Comparison of ENCODE assay signal across 24 cellular contexts in the genomic region with DNA sequence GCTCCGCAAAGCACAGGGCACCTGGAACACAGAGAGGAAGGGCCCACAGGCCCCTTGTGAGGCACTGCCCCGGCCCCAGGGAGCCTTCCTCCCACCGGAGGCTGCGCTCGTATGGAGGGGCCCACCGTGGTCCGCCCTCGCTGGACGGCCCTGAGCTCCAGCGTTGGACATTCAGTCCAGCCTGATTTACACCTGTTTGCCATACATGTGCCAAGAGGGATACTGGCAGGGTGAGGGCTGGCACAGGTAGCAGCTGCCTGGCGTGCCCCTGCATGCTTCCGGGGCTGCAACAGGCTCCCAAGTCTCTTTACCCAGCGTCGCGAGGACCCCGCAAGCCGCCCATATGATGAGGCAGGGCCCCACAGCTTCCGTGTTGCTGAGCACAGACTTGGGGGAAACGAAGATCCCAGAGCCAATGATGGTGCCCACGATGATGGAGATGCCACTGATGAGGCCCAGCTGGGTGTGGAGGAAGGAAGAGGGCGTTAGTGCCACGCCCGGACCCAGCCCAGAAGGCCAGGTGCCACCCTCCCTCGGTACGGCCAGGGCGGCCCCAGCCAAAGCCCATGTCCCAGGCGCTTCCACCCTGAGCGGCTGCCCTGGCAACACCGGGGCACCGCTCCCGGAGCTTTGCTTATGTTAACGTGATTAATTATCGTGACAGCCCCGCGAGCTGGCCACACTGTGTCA. TPM values are rescaled to one million over a fixed set of nuclear protein-coding genes. Genes with fewer than 3 reads are reported as not detected.
"Had no signal": no experiment of that assay in that cellular context is flagged by ENCODE, and none has a peak within 500 bp of the region (broad histone marks: within the 10 kb centered on the region; RNA-seq: fewer than 3 reads in every experiment).

No MANE protein-coding gene starts in this region.

- FAIRE-seq: kidney, pancreas had no signal

- H3K36me3 Mint-ChIP-seq: natural killer cell; stimulated activated effector memory CD8-positive, alpha-beta T cell treated with anti-CD3 and anti-CD28 coated beads, Interleukin-12 subunit alpha, Interleukin-12 subunit beta, amount 100 ng/mL, for 72 hours had no signal

- H3K4me1 Mint-ChIP-seq: stimulated activated effector memory CD8-positive, alpha-beta T cell treated with anti-CD3 and anti-CD28 coated beads, Interleukin-12 subunit alpha, Interleukin-12 subunit beta, amount 100 ng/mL, for 72 hours had no signal

- H3K27ac Mint-ChIP-seq: natural killer cell; progenitor cell of endocrine pancreas; stimulated activated effector memory CD8-positive, alpha-beta T cell treated with anti-CD3 and anti-CD28 coated beads, Interleukin-12 subunit alpha, Interleukin-12 subunit beta, amount 100 ng/mL, for 72 hours had no signal

- ATAC-seq: gastrocnemius medialis; left lung; natural killer cell; pancreas; sciatic nerve; stimulated activated effector memory CD8-positive, alpha-beta T cell treated with anti-CD3 and anti-CD28 coated beads, Interleukin-12 subunit alpha, Interleukin-12 subunit beta, amount 100 ng/mL, for 72 hours had no signal

- H3K27me3 ChIP-seq: gastrocnemius medialis, hepatocyte, left lung, neutrophil, pancreas, tibial nerve, upper lobe of left lung, uterus had no signal

- H3K4me3 ChIP-seq: gastrocnemius medialis, hepatocyte, left lung, pancreas, smooth muscle cell, thoracic aorta, tibial nerve, upper lobe of left lung, uterus had no signal

- H3K27ac ChIP-seq: gastrocnemius medialis, hepatocyte, left lung, neutrophil, pancreas, thoracic aorta, tibial nerve, upper lobe of left lung, uterus had no signal

- DNase-seq: cerebellar nuclear complex; cortex of kidney; foreskin fibroblast; gastrocnemius medialis; kidney; mammary epithelial cell; mesendoderm; natural killer cell; stimulated activated CD4-positive, alpha-beta T cell treated with anti-CD3 and anti-CD28 coated beads, Interleukin-2, amount 100 ng/mL, for 24 hours; stimulated activated CD4-positive, alpha-beta T cell treated with anti-CD3 and anti-CD28 coated beads, Interleukin-4, amount 100 ng/mL, for 24 hours; stimulated activated naive CD4-positive, alpha-beta T cell treated with Interleukin-2 at 50 U/mL for 16 hours; uterus had no signal

- H3K4me3 Mint-ChIP-seq: natural killer cell; stimulated activated effector memory CD8-positive, alpha-beta T cell treated with anti-CD3 and anti-CD28 coated beads, Interleukin-12 subunit alpha, Interleukin-12 subunit beta, amount 100 ng/mL, for 72 hours had no signal

- H3K79me2 ChIP-seq: hepatocyte had no signal

- H3K36me3 ChIP-seq: gastrocnemius medialis, left lung, neutrophil, pancreas, thoracic aorta, upper lobe of left lung, uterus had no signal

- H3K9me3 Mint-ChIP-seq: natural killer cell; stimulated activated effector memory CD8-positive, alpha-beta T cell treated with anti-CD3 and anti-CD28 coated beads, Interleukin-12 subunit alpha, Interleukin-12 subunit beta, amount 100 ng/mL, for 72 hours had no signal

- H3K27me3 Mint-ChIP-seq: progenitor cell of endocrine pancreas had no signal

- H3K4me1 ChIP-seq: gastrocnemius medialis, left lung, pancreas, tibial nerve, upper lobe of left lung, uterus had no signal

- H3K9me3 ChIP-seq: gastrocnemius medialis, left lung, neutrophil, pancreas, thoracic aorta, tibial nerve, upper lobe of left lung, uterus had no signal

- H3K4me2 ChIP-seq: hepatocyte, smooth muscle cell had no signal

- H2AFZ ChIP-seq: hepatocyte had no signal

RNA-seq across cellular contexts. Expression of gene SLC7A9, which starts 5.1 kb away (rescaled TPM):
- total RNA-seq: glomerular endothelial cell, smooth muscle cell had no signal
